In genomic region chr15:57896899-57897298, GRCh38 we compare ENCODE assay signal across 3 cellular contexts.
A peak's percentile ranks its signal among the peaks of the same experiment; 100 is the strongest.
DNase-seq lines count a peak whose midpoint lies in the region; ATAC-seq, FAIRE-seq and TF ChIP-seq lines count a peak whose summit lies in the region.
"Not testable (repeated sequence)": the region's sequence is repeated elsewhere in the genome, so short reads cannot be mapped to it uniquely, and the experiment has no call there.

No MANE protein-coding gene starts in this region.

- WGBS in K562 (ENCODE audit: insufficient coverage, low coverage, missing lambda C conversion rate) = 6% methylated on average over 6 of the region's 6 CpGs
- 94% methylated on average over 6 of the region's 6 CpGs for WGBS in esophagus muscularis mucosa

- H3K4me1 ChIP-seq in HEK293 (ENCODE audit: control insufficient read depth, insufficient read depth, low read length); K562 (replicated peaks in 1 of 2; ENCODE audit: control insufficient read depth in 2 of 2, insufficient read depth in 2 of 2, low read length in 2 of 2); esophagus muscularis mucosa: not testable (repeated sequence)

- not testable (repeated sequence) for H3K9ac ChIP-seq in K562 (ENCODE audit: insufficient read depth in 1 of 2, low read depth in 2 of 2, low read length in 2 of 2)

- not testable (repeated sequence) for TF ChIP-seq RAD21 in K562 (CRISPR knock-in tag; conservative IDR thresholded peaks at IDR 0.05 in 1 of 2, IDR thresholded peaks at IDR 0.05 in 1 of 2)

- H3K4me2 ChIP-seq in K562 (ENCODE audit: insufficient read depth, low read length) = not testable (repeated sequence)

- POLR2A ChIA-PET in HEK293 (lab: Yijun Ruan, JAX) = not testable (repeated sequence)
- POLR2A ChIA-PET in K562 (lab: Yijun Ruan, JAX) = interaction anchor here (0.6 kb wide), 1 partner anchor 125 kb away, joined by 3 read pairs; no protein-coding TSS in a partner anchor

- peaks cover 9 to 18% of the 10 kb centered on the region in 2 experiments; a peak in 3 of 5 replicates for H3K27me3 ChIP-seq in K562 (ENCODE audit: control insufficient read depth in 2 of 2, insufficient read depth in 2 of 2, low read length in 2 of 2)
- not testable (repeated sequence) for H3K27me3 ChIP-seq in esophagus muscularis mucosa

- not testable (repeated sequence) for H4K20me1 ChIP-seq in K562 (replicated peaks; ENCODE audit: control insufficient read depth, insufficient read depth, low read length)

- not testable (repeated sequence) for H3K4me3 ChIP-seq in HEK293 (ENCODE audit: low read depth, low read length); K562; esophagus muscularis mucosa

- not testable (repeated sequence) for H2AFZ ChIP-seq in K562 (ENCODE audit: low read depth, low read length)

- in situ Hi-C loops in K562 (cut with MboI) = not testable (repeated sequence)

- ATAC-seq in K562 = not testable (repeated sequence)

- TF ChIP-seq CTCF in HEK293 (tag by site-specific recombination; IDR thresholded peaks at IDR 0.05); K562 (IDR thresholded peaks at IDR 0.05 in 2 of 3, conservative IDR thresholded peaks at IDR 0.05 in 1 of 3; ENCODE audit: insufficient read depth in 2 of 3, low read depth in 1 of 3, low read length in 3 of 3); esophagus muscularis mucosa (IDR thresholded peaks at IDR 0.05): not testable (repeated sequence)

- intact Hi-C loops in K562 (cut with micrococcal nuclease); esophagus muscularis mucosa (cut with DNase I): not testable (repeated sequence)

- TF ChIP-seq EP300 in K562 (IDR thresholded peaks at IDR 0.05; ENCODE audit: low read length); esophagus muscularis mucosa (IDR thresholded peaks at IDR 0.05): not testable (repeated sequence)

- not testable (repeated sequence) for TF ChIP-seq POLR2A in K562 (conservative IDR thresholded peaks at IDR 0.05); esophagus muscularis mucosa (IDR thresholded peaks at IDR 0.05; ENCODE audit: low read depth)

- not testable (repeated sequence) for H3K36me3 ChIP-seq in HEK293 (ENCODE audit: control insufficient read depth in 2 of 2, insufficient read depth in 1 of 2, low read length in 2 of 2); K562 (ENCODE audit: control insufficient read depth, insufficient read depth, low read length); esophagus muscularis mucosa

- not testable (repeated sequence) for H3K27ac ChIP-seq in HEK293 (ENCODE audit: extremely low read depth, low read depth, low read length); K562 (ENCODE audit: extremely low read depth, low read depth, low read length); esophagus muscularis mucosa (replicated peaks in 1 of 4)

- not testable (repeated sequence) for H3K9me3 ChIP-seq in HEK293 (ENCODE audit: control insufficient read depth, insufficient read depth, low read depth, low read length); K562 (replicated peaks; ENCODE audit: control insufficient read depth, insufficient read depth, low read depth, low read length); esophagus muscularis mucosa

- CTCF ChIA-PET in HEK293 (lab: Yijun Ruan, JAX); K562 (lab: Yijun Ruan, JAX; ENCODE audit: low intra/inter-chr PET ratio): not testable (repeated sequence)

- not testable (repeated sequence) for H3K9me1 ChIP-seq in K562 (ENCODE audit: control insufficient read depth, insufficient read depth, low read length)

- DNase-seq in K562 (ENCODE audit: extremely low read depth in 1 of 4, low spot score in 3 of 4) = not testable (repeated sequence)
- peak; percentile 55 for DNase-seq in esophagus muscularis mucosa (ENCODE audit: extremely low spot score)

- not testable (repeated sequence) for BruUV-seq in K562 (replicated peaks; lab: Mats Ljungman, UMichigan)

- FAIRE-seq in K562 (lab: Jason Lieb, UNC) = not testable (repeated sequence)

- H3K79me2 ChIP-seq in K562 (ENCODE audit: control insufficient read depth, insufficient read depth, low read length) = not testable (repeated sequence)

TF ChIP-seq in HEK293, 187 proteins besides CTCF, POLR2A, EP300 and RAD21:
- TF ChIP-seq KLF1 (tag by site-specific recombination; IDR thresholded peaks at IDR 0.05) (peak; percentile 23; the same call in 1 of the 2 replicates), ZNF10 (tag by site-specific recombination; IDR thresholded peaks at IDR 0.05) (peak; percentile 60; the same call in 1 of the 2 replicates)

TF ChIP-seq in K562, 482 proteins besides CTCF, POLR2A, EP300 and RAD21:
- TF ChIP-seq ZNF134 (CRISPR knock-in tag; conservative IDR thresholded peaks at IDR 0.05) = peak; percentile 81
